8 cellular contexts compared by ENCODE assay signal in the genomic region with DNA sequence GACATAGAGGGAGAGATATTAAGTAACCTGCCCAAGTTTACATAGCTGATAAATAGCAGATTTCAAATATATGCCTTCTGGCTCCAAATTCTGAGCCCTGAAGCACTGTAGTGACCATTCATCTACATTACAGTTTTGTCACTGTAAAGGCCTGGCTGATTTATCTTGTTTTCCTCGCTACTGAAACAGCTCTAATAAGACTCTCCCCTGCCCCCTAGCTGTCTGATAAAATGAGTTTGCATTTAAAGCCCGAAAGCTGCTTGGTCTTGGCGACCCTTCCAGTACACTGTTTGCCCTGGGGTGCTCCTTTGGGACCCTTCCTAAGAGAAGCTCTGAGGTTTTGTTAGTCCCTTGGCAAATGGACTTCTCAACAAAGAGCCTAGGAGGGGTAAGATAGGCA. TPM values are rescaled to one million over a fixed set of nuclear protein-coding genes. Genes with fewer than 3 reads are reported as not detected.
DNase-seq lines count a peak whose midpoint lies in the region; ATAC-seq and TF ChIP-seq lines count a peak whose summit lies in the region.

No MANE protein-coding gene starts in this region.

- POLR2A ChIA-PET in OCI-LY7 (lab: Charles Lee), result interaction anchor here (0.6 to 0.8 kb wide), 2 partner anchors 23 to 42 kb away, joined by 3 to 4 read pairs; no protein-coding TSS in a partner anchor

- no peak overlapping the region for H3K27ac ChIP-seq in cardiac muscle cell
- no peak overlapping the region for H3K27ac ChIP-seq in OCI-LY7 (ENCODE audit: low read depth, low read length, poor library complexity, severe bottlenecking)
- H3K27ac ChIP-seq in transverse colon, result no peak overlapping the region
- H3K27ac ChIP-seq in esophagus squamous epithelium, result no peak overlapping the region

- TF ChIP-seq CTCF in cardiac muscle cell (IDR thresholded peaks at IDR 0.05; ENCODE audit: low read depth, low read length) (peak; percentile 55), OCI-LY7 (conservative IDR thresholded peaks at IDR 0.05; ENCODE audit: low read length) (peak; percentile 62), fibroblast of the aortic adventitia (IDR thresholded peaks at IDR 0.05; ENCODE audit: insufficient read depth, low read length) (peak; percentile 48), transverse colon (IDR thresholded peaks at IDR 0.05) (peak in 3 of 5 experiments; percentile 16 to 22 (median 17)), esophagus squamous epithelium (IDR thresholded peaks at IDR 0.05) (peak in 3 of 6 experiments; percentile 17 to 44 (median 39))

- BruUV-seq in OCI-LY7 (replicated peaks; lab: Mats Ljungman, UMichigan), result no TSS peak

- in situ Hi-C loops in transverse colon (cut with MboI; ENCODE audit: low pct_ligation_motif_present in 1 of 4, low pct_unique_long_range_greater_than_20kb in 1 of 4, low sequenced_read_pairs in 3 of 4), result no loop called here

- H3K4me3 ChIP-seq in cardiac muscle cell, result no peak overlapping the region
- H3K4me3 ChIP-seq in OCI-LY7 (ENCODE audit: low read depth, low read length, poor library complexity, severe bottlenecking), result no peak overlapping the region
- H3K4me3 ChIP-seq in fibroblast of the aortic adventitia (ENCODE audit: low read depth, low read length), result no peak overlapping the region
- H3K4me3 ChIP-seq in transverse colon, result no peak overlapping the region
- H3K4me3 ChIP-seq in esophagus squamous epithelium, result no peak overlapping the region

- no peak for ATAC-seq in HG03460 (IDR thresholded peaks at IDR 0.05; ENCODE audit: unreplicated experiment)

- H3K9me3 ChIP-seq in cardiac muscle cell (ENCODE audit: low read depth) (no peaks in the 10 kb centered on the region), OCI-LY7 (ENCODE audit: low read length) (no peaks in the 10 kb centered on the region), transverse colon (no peaks in the 10 kb centered on the region), esophagus squamous epithelium (no peaks in the 10 kb centered on the region)

- peaks cover 5% of the 10 kb centered on the region for H3K27me3 ChIP-seq in cardiac muscle cell
- no peaks in the 10 kb centered on the region for H3K27me3 ChIP-seq in transverse colon
- H3K27me3 ChIP-seq in esophagus squamous epithelium, result no peaks in the 10 kb centered on the region

- CTCF ChIA-PET in OCI-LY7 (lab: Charles Lee; ENCODE audit: unreplicated experiment), result no interaction called here

- H3K4me1 ChIP-seq in cardiac muscle cell (ENCODE audit: low read depth), result no peaks in the 10 kb centered on the region
- H3K4me1 ChIP-seq in OCI-LY7 (ENCODE audit: insufficient read depth, low read length, poor library complexity, severe bottlenecking), result no peaks in the 10 kb centered on the region
- H3K4me1 ChIP-seq in transverse colon, result no peaks in the 10 kb centered on the region
- H3K4me1 ChIP-seq in esophagus squamous epithelium, result peaks cover 0 to 8% (median 0%) of the 10 kb centered on the region in 3 donors

- 33 to 56% methylated on average over 1 to 3 of the region's 3 CpGs for WGBS in transverse colon (ENCODE audit: low coverage in 1 of 2), 2 donors
- WGBS in esophagus squamous epithelium, 2 donors, result 67 to 68% methylated on average over 2 of the region's 3 CpGs

- no peak overlapping the region for H3K4me2 ChIP-seq in OCI-LY7 (ENCODE audit: low read length)

- H3K36me3 ChIP-seq in cardiac muscle cell, result no peaks in the 10 kb centered on the region
- no peaks in the 10 kb centered on the region for H3K36me3 ChIP-seq in OCI-LY7 (ENCODE audit: insufficient read depth, low read length)
- no peaks in the 10 kb centered on the region for H3K36me3 ChIP-seq in transverse colon
- H3K36me3 ChIP-seq in esophagus squamous epithelium, result no peaks in the 10 kb centered on the region

- TF ChIP-seq POLR2A in transverse colon (IDR thresholded peaks at IDR 0.05) (no peak), esophagus squamous epithelium (IDR thresholded peaks at IDR 0.05) (no peak)

- no peaks in the 10 kb centered on the region for H4K20me1 ChIP-seq in OCI-LY7 (ENCODE audit: insufficient read depth, low read length)

- DNase-seq in cardiac muscle cell (ENCODE audit: low read depth in 1 of 2, low spot score in 1 of 2) (peak; percentile 23 to 65), cardiac septum (ENCODE audit: low spot score) (no peak), OCI-LY7 (ENCODE audit: low spot score) (peak; percentile 5), fibroblast of the aortic adventitia (ENCODE audit: low read depth) (peak; percentile 44), transverse colon (no peak), midbrain (lab: John Stamatoyannopoulos, UW) (no peak), esophagus squamous epithelium (lab: John Stamatoyannopoulos, UW) (no peak)

- H2AFZ ChIP-seq in OCI-LY7 (ENCODE audit: low read length), result no peak overlapping the region

- intact Hi-C loops in cardiac septum (cut with DNase I), result loop anchor here (10.0 kb wide), 2 partner anchors 242 to 562 kb away; a partner anchor contains a TSS
- intact Hi-C loops in OCI-LY7 (cut with micrococcal nuclease; ENCODE audit: unreplicated experiment), result no loop called here
- intact Hi-C loops in transverse colon (cut with DNase I; ENCODE audit: low total_unique reads), result no loop called here
- intact Hi-C loops in esophagus squamous epithelium (cut with DNase I), result no loop called here

- H3K9me2 ChIP-seq in OCI-LY7 (ENCODE audit: insufficient read depth, low read length), result no peaks in the 10 kb centered on the region

- TF ChIP-seq EP300 in transverse colon (IDR thresholded peaks at IDR 0.05; ENCODE audit: low read depth), result no peak

- H3K79me2 ChIP-seq in OCI-LY7 (ENCODE audit: insufficient read depth, low read depth, low read length), result no peaks in the 10 kb centered on the region

RNA-seq across cellular contexts. Expression of a gene that starts 59.7 kb away (rescaled TPM):
- total RNA-seq in cardiac muscle cell, result 8.2 and 18.4 TPM in 2 replicates
- polyA plus RNA-seq in cardiac muscle cell, result 9.8 and 12.8 TPM in 2 replicates
- total RNA-seq in cardiac septum, result 12.7 TPM
- 13.6 and 20.9 TPM in 2 replicates for total RNA-seq in OCI-LY7 (2014; rRNA removed; shearing (Covaris generic))
- 25.3 and 27.0 TPM in 2 replicates for total RNA-seq in OCI-LY7 (2022)
- 24.7 and 35.5 TPM in 2 replicates for total RNA-seq in fibroblast of the aortic adventitia (ENCODE audit: low replicate concordance)
- total RNA-seq in transverse colon, result 10 to 100 TPM in 2 of 4 donors, 1 to 10 TPM in 2; 3.0 to 18.4 (median 9.0) TPM
- 10 to 100 TPM in 3 of 4 donors, 1 to 10 TPM in 1; 6.2 to 21.0 (median 11.6) TPM for total RNA-seq in esophagus squamous epithelium

Comparison
In these comparisons a context has a peak if more than half of its experiments do, and no peak if none do; other contexts are left out.
1. DNase-seq: peak in cardiac muscle cell (2 of 2), OCI-LY7 (single experiment) and fibroblast of the aortic adventitia (single experiment); none in cardiac septum (single experiment), transverse colon (single experiment), midbrain (single experiment) and esophagus squamous epithelium (single experiment).